Comparison of ENCODE assay signal across 12 cellular contexts in the genomic region with DNA sequence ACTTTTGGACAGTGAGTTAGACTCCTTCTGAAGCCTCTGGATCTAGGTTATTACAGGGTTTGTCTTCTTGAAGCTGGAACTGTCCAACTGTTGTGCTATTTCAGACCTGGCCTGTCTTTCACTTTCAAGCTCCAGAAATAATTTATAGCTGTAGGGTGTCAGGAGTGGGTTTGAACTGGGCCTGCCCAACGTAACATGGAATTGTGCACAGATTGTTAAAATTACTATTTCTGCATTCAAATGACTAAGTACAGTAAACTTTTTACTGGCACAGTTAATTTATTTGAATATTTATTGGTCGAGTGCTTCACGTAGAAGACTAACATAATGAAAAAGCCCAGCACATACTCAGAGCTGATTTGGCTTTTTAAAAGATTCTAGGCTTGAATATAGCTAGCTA.
DNase-seq lines count a peak whose midpoint lies in the region; ATAC-seq and TF ChIP-seq lines count a peak whose summit lies in the region.
"Had no signal": no experiment of that assay in that cellular context is flagged by ENCODE, and none has a peak within 500 bp of the region (broad histone marks: within the 10 kb centered on the region; RNA-seq: fewer than 3 reads in every experiment).

No MANE protein-coding gene starts in this region.

- H3K36me3 Mint-ChIP-seq in naive B cell (no peaks in the 10 kb centered on the region), WTC11 (no peaks in the 10 kb centered on the region)

- intact Hi-C loops in stomach (cut with DNase I; ENCODE audit: low total_unique reads), result no loop called here

- H3K9me3 Mint-ChIP-seq in naive B cell, result no peaks in the 10 kb centered on the region
- H3K9me3 Mint-ChIP-seq in WTC11, result no peaks in the 10 kb centered on the region
- H3K9me3 Mint-ChIP-seq: CD4-positive, alpha-beta memory T cell; stimulated activated effector memory CD8-positive, alpha-beta T cell treated with anti-CD3 and anti-CD28 coated beads, Interleukin-12 subunit alpha, Interleukin-12 subunit beta, amount 100 ng/mL, for 72 hours had no signal

- DNase-seq in naive B cell (no peak), activated gamma-delta T cell treated with Interleukin-2 at 50 U/mL for 16 hours (no peak), stomach (no peak), WTC11 (ENCODE audit: low spot score) (no peak), DMS79 treated with DMSO at 0.1 percent for 48 hours (lab: John Stamatoyannopoulos, UW) (no peak)
- DNase-seq: CD4-positive, alpha-beta memory T cell; lower lobe of right lung; T-helper 2 cell had no signal

- TF ChIP-seq CTCF in VCaP (conservative IDR thresholded peaks at IDR 0.05) (no peak), stomach (IDR thresholded peaks at IDR 0.05) (no peak), WTC11 (IDR thresholded peaks at IDR 0.05) (no peak)

- no peak for TF ChIP-seq POLR2A in stomach (IDR thresholded peaks at IDR 0.05)

- CTCF ChIA-PET in WTC11 (lab: Charles Lee), result interaction anchor here (1.2 kb wide), 1 partner anchor 18 kb away, joined by 3 read pairs; no protein-coding TSS in a partner anchor

- H3K27ac ChIP-seq in VCaP, result peak overlapping the region; percentile 76
- H3K27ac ChIP-seq in stomach, result peak overlapping the region in 1 of 5 donors; percentile 16
- H3K27ac ChIP-seq: lower lobe of right lung had no signal

- TF ChIP-seq EP300 in stomach (IDR thresholded peaks at IDR 0.05), result no peak

- no peaks in the 10 kb centered on the region for H3K27me3 ChIP-seq in stomach

- H3K27me3 Mint-ChIP-seq in naive B cell (no peaks in the 10 kb centered on the region), WTC11 (ENCODE audit: low read depth) (no peaks in the 10 kb centered on the region)
- H3K27me3 Mint-ChIP-seq: CD4-positive, alpha-beta memory T cell had no signal

- 61 to 80% (median 76%) methylated on average over 3 of the region's 3 CpGs for WGBS in stomach, 5 donors

- H3K36me3 ChIP-seq in stomach, result no peaks in the 10 kb centered on the region
- H3K36me3 ChIP-seq: lower lobe of right lung had no signal

- ATAC-seq in GM18861 (IDR thresholded peaks at IDR 0.05; ENCODE audit: unreplicated experiment), result peak; percentile 28
- ATAC-seq in HG03108 (IDR thresholded peaks at IDR 0.05; ENCODE audit: unreplicated experiment), result peak; percentile 31
- ATAC-seq in naive B cell (ENCODE audit: low read depth in 2 of 2), result no peak
- no peak for ATAC-seq in WTC11
- ATAC-seq: lower lobe of right lung; stimulated activated effector memory CD8-positive, alpha-beta T cell treated with anti-CD3 and anti-CD28 coated beads, Interleukin-12 subunit alpha, Interleukin-12 subunit beta, amount 100 ng/mL, for 72 hours had no signal

- H3K4me1 Mint-ChIP-seq in naive B cell (peaks cover 80 to 97% (median 96%) of the 10 kb centered on the region in 3 donors), WTC11 (peaks cover 96% of the 10 kb centered on the region)

- no peak overlapping the region for H3K4me3 ChIP-seq in stomach
- H3K4me3 ChIP-seq: lower lobe of right lung had no signal

- POLR2A ChIA-PET in WTC11 (lab: Charles Lee), result no interaction called here

- H3K4me1 ChIP-seq in stomach, result peaks cover 23 to 97% (median 59%) of the 10 kb centered on the region in 4 donors

- no peaks in the 10 kb centered on the region for H3K9me3 ChIP-seq in stomach
- H3K9me3 ChIP-seq: lower lobe of right lung had no signal

- H3K27ac Mint-ChIP-seq in naive B cell (peak overlapping the region in 4 of 6 donors; percentile 40 to 91 (median 79)), WTC11 (no peak overlapping the region)

- peak overlapping the region; percentile 2 to 83 (median 61) for H3K4me3 Mint-ChIP-seq in naive B cell
- H3K4me3 Mint-ChIP-seq in WTC11, result no peak overlapping the region
- H3K4me3 Mint-ChIP-seq: stimulated activated effector memory CD8-positive, alpha-beta T cell treated with anti-CD3 and anti-CD28 coated beads, Interleukin-12 subunit alpha, Interleukin-12 subunit beta, amount 100 ng/mL, for 72 hours had no signal

TF ChIP-seq in WTC11, 78 proteins besides CTCF, POLR2A, EP300 and RAD21 (continues in another document):
- TF ChIP-seq, protein P1, sequence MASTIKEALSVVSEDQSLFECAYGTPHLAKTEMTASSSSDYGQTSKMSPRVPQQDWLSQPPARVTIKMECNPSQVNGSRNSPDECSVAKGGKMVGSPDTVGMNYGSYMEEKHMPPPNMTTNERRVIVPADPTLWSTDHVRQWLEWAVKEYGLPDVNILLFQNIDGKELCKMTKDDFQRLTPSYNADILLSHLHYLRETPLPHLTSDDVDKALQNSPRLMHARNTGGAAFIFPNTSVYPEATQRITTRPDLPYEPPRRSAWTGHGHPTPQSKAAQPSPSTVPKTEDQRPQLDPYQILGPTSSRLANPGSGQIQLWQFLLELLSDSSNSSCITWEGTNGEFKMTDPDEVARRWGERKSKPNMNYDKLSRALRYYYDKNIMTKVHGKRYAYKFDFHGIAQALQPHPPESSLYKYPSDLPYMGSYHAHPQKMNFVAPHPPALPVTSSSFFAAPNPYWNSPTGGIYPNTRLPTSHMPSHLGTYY (CRISPR knock-in tag; IDR thresholded peaks at IDR 0.05), result no peak
- TF ChIP-seq NR2C2 (CRISPR knock-in tag; IDR thresholded peaks at IDR 0.05), result no peak
- TF ChIP-seq, protein P2, sequence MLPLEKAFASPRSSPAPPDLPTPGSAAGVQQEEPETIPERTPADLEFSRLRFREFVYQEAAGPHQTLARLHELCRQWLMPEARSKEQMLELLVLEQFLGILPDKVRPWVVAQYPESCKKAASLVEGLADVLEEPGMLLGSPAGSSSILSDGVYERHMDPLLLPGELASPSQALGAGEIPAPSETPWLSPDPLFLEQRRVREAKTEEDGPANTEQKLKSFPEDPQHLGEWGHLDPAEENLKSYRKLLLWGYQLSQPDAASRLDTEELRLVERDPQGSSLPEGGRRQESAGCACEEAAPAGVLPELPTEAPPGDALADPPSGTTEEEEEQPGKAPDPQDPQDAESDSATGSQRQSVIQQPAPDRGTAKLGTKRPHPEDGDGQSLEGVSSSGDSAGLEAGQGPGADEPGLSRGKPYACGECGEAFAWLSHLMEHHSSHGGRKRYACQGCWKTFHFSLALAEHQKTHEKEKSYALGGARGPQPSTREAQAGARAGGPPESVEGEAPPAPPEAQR (CRISPR knock-in tag; IDR thresholded peaks at IDR 0.05), result no peak
- no peak for TF ChIP-seq ZBTB21 (CRISPR knock-in tag; IDR thresholded peaks at IDR 0.05; ENCODE audit: borderline replicate concordance)
- TF ChIP-seq HMGA2 (CRISPR knock-in tag; IDR thresholded peaks at IDR 0.05), result no peak
- TF ChIP-seq, protein P3, sequence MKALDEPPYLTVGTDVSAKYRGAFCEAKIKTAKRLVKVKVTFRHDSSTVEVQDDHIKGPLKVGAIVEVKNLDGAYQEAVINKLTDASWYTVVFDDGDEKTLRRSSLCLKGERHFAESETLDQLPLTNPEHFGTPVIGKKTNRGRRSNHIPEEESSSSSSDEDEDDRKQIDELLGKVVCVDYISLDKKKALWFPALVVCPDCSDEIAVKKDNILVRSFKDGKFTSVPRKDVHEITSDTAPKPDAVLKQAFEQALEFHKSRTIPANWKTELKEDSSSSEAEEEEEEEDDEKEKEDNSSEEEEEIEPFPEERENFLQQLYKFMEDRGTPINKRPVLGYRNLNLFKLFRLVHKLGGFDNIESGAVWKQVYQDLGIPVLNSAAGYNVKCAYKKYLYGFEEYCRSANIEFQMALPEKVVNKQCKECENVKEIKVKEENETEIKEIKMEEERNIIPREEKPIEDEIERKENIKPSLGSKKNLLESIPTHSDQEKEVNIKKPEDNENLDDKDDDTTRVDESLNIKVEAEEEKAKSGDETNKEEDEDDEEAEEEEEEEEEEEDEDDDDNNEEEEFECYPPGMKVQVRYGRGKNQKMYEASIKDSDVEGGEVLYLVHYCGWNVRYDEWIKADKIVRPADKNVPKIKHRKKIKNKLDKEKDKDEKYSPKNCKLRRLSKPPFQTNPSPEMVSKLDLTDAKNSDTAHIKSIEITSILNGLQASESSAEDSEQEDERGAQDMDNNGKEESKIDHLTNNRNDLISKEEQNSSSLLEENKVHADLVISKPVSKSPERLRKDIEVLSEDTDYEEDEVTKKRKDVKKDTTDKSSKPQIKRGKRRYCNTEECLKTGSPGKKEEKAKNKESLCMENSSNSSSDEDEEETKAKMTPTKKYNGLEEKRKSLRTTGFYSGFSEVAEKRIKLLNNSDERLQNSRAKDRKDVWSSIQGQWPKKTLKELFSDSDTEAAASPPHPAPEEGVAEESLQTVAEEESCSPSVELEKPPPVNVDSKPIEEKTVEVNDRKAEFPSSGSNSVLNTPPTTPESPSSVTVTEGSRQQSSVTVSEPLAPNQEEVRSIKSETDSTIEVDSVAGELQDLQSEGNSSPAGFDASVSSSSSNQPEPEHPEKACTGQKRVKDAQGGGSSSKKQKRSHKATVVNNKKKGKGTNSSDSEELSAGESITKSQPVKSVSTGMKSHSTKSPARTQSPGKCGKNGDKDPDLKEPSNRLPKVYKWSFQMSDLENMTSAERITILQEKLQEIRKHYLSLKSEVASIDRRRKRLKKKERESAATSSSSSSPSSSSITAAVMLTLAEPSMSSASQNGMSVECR (CRISPR knock-in tag; IDR thresholded peaks at IDR 0.05; ENCODE audit: borderline replicate concordance), result no peak
- no peak for TF ChIP-seq NR3C1 (CRISPR knock-in tag; conservative IDR thresholded peaks at IDR 0.05; ENCODE audit: low read depth)
- TF ChIP-seq NR1H2 (CRISPR knock-in tag; IDR thresholded peaks at IDR 0.05), result no peak
- TF ChIP-seq FOXJ3 (CRISPR knock-in tag; IDR thresholded peaks at IDR 0.05; ENCODE audit: borderline replicate concordance), result no peak
- TF ChIP-seq JAZF1 (CRISPR knock-in tag; IDR thresholded peaks at IDR 0.05), result no peak
- no peak for TF ChIP-seq ZNF671 (CRISPR knock-in tag; IDR thresholded peaks at IDR 0.05)
- TF ChIP-seq, protein P4, sequence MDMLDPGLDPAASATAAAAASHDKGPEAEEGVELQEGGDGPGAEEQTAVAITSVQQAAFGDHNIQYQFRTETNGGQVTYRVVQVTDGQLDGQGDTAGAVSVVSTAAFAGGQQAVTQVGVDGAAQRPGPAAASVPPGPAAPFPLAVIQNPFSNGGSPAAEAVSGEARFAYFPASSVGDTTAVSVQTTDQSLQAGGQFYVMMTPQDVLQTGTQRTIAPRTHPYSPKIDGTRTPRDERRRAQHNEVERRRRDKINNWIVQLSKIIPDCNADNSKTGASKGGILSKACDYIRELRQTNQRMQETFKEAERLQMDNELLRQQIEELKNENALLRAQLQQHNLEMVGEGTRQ (CRISPR knock-in tag; IDR thresholded peaks at IDR 0.05), result no peak
- no peak for TF ChIP-seq GABPB1 (CRISPR knock-in tag; IDR thresholded peaks at IDR 0.05)
- TF ChIP-seq, protein P5, sequence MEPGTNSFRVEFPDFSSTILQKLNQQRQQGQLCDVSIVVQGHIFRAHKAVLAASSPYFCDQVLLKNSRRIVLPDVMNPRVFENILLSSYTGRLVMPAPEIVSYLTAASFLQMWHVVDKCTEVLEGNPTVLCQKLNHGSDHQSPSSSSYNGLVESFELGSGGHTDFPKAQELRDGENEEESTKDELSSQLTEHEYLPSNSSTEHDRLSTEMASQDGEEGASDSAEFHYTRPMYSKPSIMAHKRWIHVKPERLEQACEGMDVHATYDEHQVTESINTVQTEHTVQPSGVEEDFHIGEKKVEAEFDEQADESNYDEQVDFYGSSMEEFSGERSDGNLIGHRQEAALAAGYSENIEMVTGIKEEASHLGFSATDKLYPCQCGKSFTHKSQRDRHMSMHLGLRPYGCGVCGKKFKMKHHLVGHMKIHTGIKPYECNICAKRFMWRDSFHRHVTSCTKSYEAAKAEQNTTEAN (CRISPR knock-in tag; IDR thresholded peaks at IDR 0.05), result no peak

Comparison
In these comparisons a context has a peak if more than half of its experiments do, and no peak if none do; other contexts are left out.
1. ATAC-seq: peak in GM18861 (single experiment) and HG03108 (single experiment); none in naive B cell (0 of 2) and WTC11 (single experiment).